ENCODE assay signal across 18 cellular contexts in the genomic region with DNA sequence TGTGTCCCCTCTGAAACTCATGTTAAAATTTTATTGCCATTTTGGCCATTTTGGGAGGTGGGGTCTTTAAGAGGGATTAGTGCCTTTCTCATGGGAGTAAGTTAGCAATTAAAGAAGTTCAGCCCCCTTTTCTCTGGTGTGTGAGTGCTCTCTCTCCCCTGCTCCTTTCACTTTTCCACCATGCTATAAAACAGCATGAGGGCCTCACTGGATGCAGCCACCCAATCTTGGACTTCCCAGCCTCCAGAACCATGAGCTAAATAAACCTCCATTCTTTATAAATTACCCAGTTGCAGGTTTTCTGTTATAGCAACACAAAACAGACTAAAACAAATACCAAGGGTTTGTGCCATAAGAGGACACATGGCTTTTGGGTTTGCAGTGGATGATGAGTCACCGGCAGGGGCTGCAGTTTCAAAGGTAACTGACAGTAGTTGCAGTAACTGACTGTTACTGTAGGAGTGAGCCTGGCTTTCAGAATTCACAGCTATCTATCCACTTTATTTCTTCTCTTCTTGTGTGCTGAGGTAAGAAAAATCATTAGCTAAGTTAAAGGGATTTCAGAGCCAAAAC.
A peak's percentile ranks its signal among the peaks of the same experiment; 100 is the strongest.
DNase-seq lines count a peak whose midpoint lies in the region; ATAC-seq and TF ChIP-seq lines count a peak whose summit lies in the region.
"Had no signal": no experiment of that assay in that cellular context is flagged by ENCODE, and none has a peak within 500 bp of the region (broad histone marks: within the 10 kb centered on the region; RNA-seq: fewer than 3 reads in every experiment).

No MANE protein-coding gene starts in this region.

- no TSS peak for BruUV-seq in Calu3 (replicated peaks; lab: Mats Ljungman, UMichigan)

- H3K36me3 ChIP-seq in hepatocyte (replicated peaks; ENCODE audit: insufficient read depth, low read depth) = no peaks in the 10 kb centered on the region
- H3K36me3 ChIP-seq: gastroesophageal sphincter had no signal

- H3K4me1 Mint-ChIP-seq in Calu3 (ENCODE audit: low read depth, unreplicated experiment) = no peaks in the 10 kb centered on the region
- H3K4me1 Mint-ChIP-seq: activated CD8-positive, alpha-beta memory T cell treated with anti-CD3 and anti-CD28 coated beads, Interleukin-2, amount 10 ng/mL, durations not matched to agents 7 days and 5 days; central memory CD8-positive, alpha-beta T cell; endodermal cell; stimulated activated naive B cell treated with anti-CD40 and anti-IgM and Interleukin-4, amounts not matched to agents 10 μg/mL and 1 μg/mL and 100 μg/mL, for 72 hours had no signal

- no peak overlapping the region for H3K27ac ChIP-seq in hepatocyte
- H3K27ac ChIP-seq: gastroesophageal sphincter had no signal

- CTCF ChIA-PET in Calu3 (lab: Charles Lee) = no interaction called here

- no peak overlapping the region for H3K27ac Mint-ChIP-seq in Calu3 (ENCODE audit: unreplicated experiment)
- H3K27ac Mint-ChIP-seq: activated CD8-positive, alpha-beta memory T cell treated with anti-CD3 and anti-CD28 coated beads, Interleukin-2, amount 10 ng/mL, durations not matched to agents 7 days and 5 days; activated naive CD8-positive, alpha-beta T cell; endodermal cell; stimulated activated naive B cell treated with anti-CD40 and anti-IgM and Interleukin-4, amounts not matched to agents 10 μg/mL and 1 μg/mL and 100 μg/mL, for 72 hours had no signal

- H3K4me3 ChIP-seq in GM12864 (ENCODE audit: low read depth, low read length) (no peak overlapping the region), hepatocyte (no peak overlapping the region)
- H3K4me3 ChIP-seq: gastroesophageal sphincter had no signal

- H3K4me1 ChIP-seq in hepatocyte (ENCODE audit: insufficient read depth) = no peaks in the 10 kb centered on the region
- H3K4me1 ChIP-seq: gastroesophageal sphincter had no signal

- H3K79me2 ChIP-seq in hepatocyte = no peaks in the 10 kb centered on the region

- ATAC-seq in Right ventricle myocardium inferior = no peak
- ATAC-seq: activated CD8-positive, alpha-beta memory T cell treated with anti-CD3 and anti-CD28 coated beads, Interleukin-2, amount 10 ng/mL, durations not matched to agents 7 days and 5 days; gastroesophageal sphincter; right cardiac atrium; stimulated activated naive B cell treated with anti-CD40 and anti-IgM and Interleukin-4, amounts not matched to agents 10 μg/mL and 1 μg/mL and 100 μg/mL, for 72 hours had no signal

- H2AFZ ChIP-seq in hepatocyte = no peak overlapping the region

- H3K36me3 Mint-ChIP-seq in Calu3 (ENCODE audit: insufficient read depth, unreplicated experiment) = no peaks in the 10 kb centered on the region
- H3K36me3 Mint-ChIP-seq: activated CD8-positive, alpha-beta memory T cell treated with anti-CD3 and anti-CD28 coated beads, Interleukin-2, amount 10 ng/mL, durations not matched to agents 7 days and 5 days; activated naive CD8-positive, alpha-beta T cell; stimulated activated naive B cell treated with anti-CD40 and anti-IgM and Interleukin-4, amounts not matched to agents 10 μg/mL and 1 μg/mL and 100 μg/mL, for 72 hours had no signal

- intact Hi-C loops in Calu3 (cut with micrococcal nuclease; ENCODE audit: unreplicated experiment) (no loop called here), Right ventricle myocardium inferior (cut with DNase I) (no loop called here)

- no peaks in the 10 kb centered on the region for H3K27me3 ChIP-seq in hepatocyte
- H3K27me3 ChIP-seq: gastroesophageal sphincter had no signal

- no peaks in the 10 kb centered on the region for H3K9me3 ChIP-seq in hepatocyte (ENCODE audit: low read depth)
- H3K9me3 ChIP-seq: gastroesophageal sphincter had no signal

- H3K9me2 ChIP-seq in hepatocyte (replicated peaks; ENCODE audit: insufficient read depth) = no peaks in the 10 kb centered on the region

- TF ChIP-seq CTCF in GM12864 (IDR thresholded peaks at IDR 0.05; ENCODE audit: low read depth, low read length, missing control alignments) (peak; percentile 21), hepatocyte (IDR thresholded peaks at IDR 0.05; ENCODE audit: poor library complexity) (no peak), Calu3 (IDR thresholded peaks at IDR 0.05; ENCODE audit: unreplicated experiment) (no peak)

- H3K9me3 Mint-ChIP-seq in Calu3 (ENCODE audit: low read depth, unreplicated experiment) = peaks cover 4% of the 10 kb centered on the region
- H3K9me3 Mint-ChIP-seq: central memory CD8-positive, alpha-beta T cell; stimulated activated naive B cell treated with anti-CD40 and anti-IgM and Interleukin-4, amounts not matched to agents 10 μg/mL and 1 μg/mL and 100 μg/mL, for 72 hours had no signal

- WGBS in hepatocyte (ENCODE audit: low lambda C conversion rate, missing lambda C conversion rate) = 70% methylated on average over 1 of the region's 1 CpG

- no peak overlapping the region for H3K4me3 Mint-ChIP-seq in Calu3 (ENCODE audit: low read depth, unreplicated experiment)
- H3K4me3 Mint-ChIP-seq: activated CD8-positive, alpha-beta memory T cell treated with anti-CD3 and anti-CD28 coated beads, Interleukin-2, amount 10 ng/mL, durations not matched to agents 7 days and 5 days; activated naive CD8-positive, alpha-beta T cell; central memory CD8-positive, alpha-beta T cell; endodermal cell; stimulated activated naive B cell treated with anti-CD40 and anti-IgM and Interleukin-4, amounts not matched to agents 10 μg/mL and 1 μg/mL and 100 μg/mL, for 72 hours had no signal

- no peak overlapping the region for H3K4me2 ChIP-seq in hepatocyte

- no peaks in the 10 kb centered on the region for H3K27me3 Mint-ChIP-seq in Calu3 (ENCODE audit: unreplicated experiment)
- H3K27me3 Mint-ChIP-seq: activated CD8-positive, alpha-beta memory T cell treated with anti-CD3 and anti-CD28 coated beads, Interleukin-2, amount 10 ng/mL, durations not matched to agents 7 days and 5 days; activated naive CD8-positive, alpha-beta T cell; central memory CD8-positive, alpha-beta T cell had no signal

- peak; percentile 4 for DNase-seq in SIG-M5 treated with dmso at 0.1 percent for 504 hours (lab: John Stamatoyannopoulos, UW; ENCODE audit: unreplicated experiment)
- DNase-seq in SIG-M5 (lab: John Stamatoyannopoulos, UW) = no peak
- DNase-seq in GM12864 (ENCODE audit: low read depth) = peak; percentile 13
- DNase-seq in RPMI8226 = peak; percentile 4
- peak; percentile 16 for DNase-seq in hepatocyte (ENCODE audit: low spot score)
- DNase-seq in NCI-H187 (lab: John Stamatoyannopoulos, UW) = no peak
- DNase-seq in Calu3 = no peak
- DNase-seq in Right ventricle myocardium inferior (ENCODE audit: missing footprints) = no peak
- DNase-seq: ACHN; activated CD8-positive, alpha-beta memory T cell treated with anti-CD3 and anti-CD28 coated beads, Interleukin-2, amount 10 ng/mL, durations not matched to agents 7 days and 5 days; COR-L47; endodermal cell; NCI-H510A treated with DMSO at 0.1 percent for 48 hours; right cardiac atrium; stimulated activated naive B cell treated with anti-CD40 and anti-IgM and Interleukin-4, amounts not matched to agents 10 μg/mL and 1 μg/mL and 100 μg/mL, for 72 hours had no signal

- H4K20me1 ChIP-seq in hepatocyte (ENCODE audit: insufficient read depth, poor library complexity, severe bottlenecking) = no peaks in the 10 kb centered on the region

Comparison
In these comparisons a context has a peak if more than half of its experiments do, and no peak if none do; other contexts are left out.
1. DNase-seq: peak in SIG-M5 treated with dmso at 0.1 percent for 504 hours (single experiment), GM12864 (single experiment), RPMI8226 (single experiment) and hepatocyte (single experiment); none in SIG-M5 (single experiment), NCI-H187 (0 of 2), Calu3 (single experiment) and Right ventricle myocardium inferior (single experiment).